18 cellular contexts compared by ENCODE assay signal in genomic region chr3:196985954-196986885, GRCh38. TPM values are rescaled to one million over a fixed set of nuclear protein-coding genes. Genes with fewer than 3 reads are reported as not detected.
DNase-seq lines count a peak whose midpoint lies in the region; ATAC-seq and TF ChIP-seq lines count a peak whose summit lies in the region.
"Had no signal": no experiment of that assay in that cellular context is flagged by ENCODE, and none has a peak within 500 bp of the region (broad histone marks: within the 10 kb centered on the region; RNA-seq: fewer than 3 reads in every experiment).

No MANE protein-coding gene starts in this region.

- H3K36me3 ChIP-seq in BLaER1 treated with 17β-estradiol and CSF1 and Interleukin-3, amounts not matched to agents 10 nM and 100 nM: no peaks in the 10 kb centered on the region; a peak in 1 of 22 replicates
- H3K36me3 ChIP-seq in gastroesophageal sphincter: no peaks in the 10 kb centered on the region
- H3K36me3 ChIP-seq: gastrocnemius medialis, vagina had no signal

- no peaks in the 10 kb centered on the region for H3K4me1 Mint-ChIP-seq in WTC11

- H3K4me3 Mint-ChIP-seq in WTC11: no peak overlapping the region

- peaks cover 10% of the 10 kb centered on the region; the same call in 1 of the 2 replicates for H3K36me3 Mint-ChIP-seq in WTC11

- peaks cover 24% of the 10 kb centered on the region for H3K9me3 Mint-ChIP-seq in WTC11

- WGBS in gastroesophageal sphincter (ENCODE audit: low coverage in 1 of 2), 2 donors: 81 to 87% methylated on average over 6 to 7 of the region's 9 CpGs

- H3K27me3 Mint-ChIP-seq in WTC11 (ENCODE audit: low read depth): no peaks in the 10 kb centered on the region; the same call in 1 of the 2 replicates

- no peak for DNase-seq in WTC11 (ENCODE audit: low spot score)
- DNase-seq in fibroblast of pulmonary artery (ENCODE audit: low read depth): peak; percentile 23
- DNase-seq in retinal pigment epithelial cell (ENCODE audit: low read depth): no peak
- DNase-seq in activated CD4-positive, alpha-beta T cell treated with anti-CD3 and anti-CD28 coated beads, Interleukin-2, amount 50 U/mL, for 4 hours: no peak
- no peak for DNase-seq in glomerular visceral epithelial cell (ENCODE audit: extremely low spot score)
- DNase-seq: activated CD4-positive, alpha-beta T cell treated with anti-CD3 and anti-CD28 coated beads for 1 hour; activated gamma-delta T cell treated with Interleukin-2 at 50 U/mL for 16 hours; amygdala; gastrocnemius medialis; NCI-H146; nucleus accumbens; stimulated activated CD4-positive, alpha-beta T cell treated with anti-CD3 and anti-CD28 coated beads, Interleukin-4, amount 100 ng/mL, for 24 hours had no signal

- CTCF ChIA-PET in WTC11 (lab: Charles Lee): interaction anchor here (0.7 to 0.9 kb wide), 2 partner anchors 144 to 377 kb away, joined by 3 read pairs; no protein-coding TSS in a partner anchor

- no peak overlapping the region for H3K27ac ChIP-seq in BLaER1 treated with 17β-estradiol and CSF1 and Interleukin-3, amounts not matched to agents 10 nM and 100 nM
- no peak overlapping the region for H3K27ac ChIP-seq in gastroesophageal sphincter
- H3K27ac ChIP-seq: gastrocnemius medialis, SK-N-MC, vagina had no signal

- no peak for TF ChIP-seq CTCF in WTC11 (IDR thresholded peaks at IDR 0.05)
- TF ChIP-seq CTCF in fibroblast of pulmonary artery (IDR thresholded peaks at IDR 0.05; ENCODE audit: low read length, missing control alignments): no peak
- TF ChIP-seq CTCF in retinal pigment epithelial cell (conservative IDR thresholded peaks at IDR 0.05; ENCODE audit: low read depth, low read length): peak; percentile 19
- TF ChIP-seq CTCF in gastroesophageal sphincter (IDR thresholded peaks at IDR 0.05): no peak

- no peaks in the 10 kb centered on the region for H3K27me3 ChIP-seq in BLaER1 treated with 17β-estradiol and CSF1 and Interleukin-3, amounts not matched to agents 10 nM and 100 nM
- H3K27me3 ChIP-seq in gastroesophageal sphincter: peaks cover 9% of the 10 kb centered on the region
- H3K27me3 ChIP-seq: gastrocnemius medialis, vagina had no signal

- ATAC-seq in WTC11: no peak
- no peak for ATAC-seq in GM18907 (IDR thresholded peaks at IDR 0.05; ENCODE audit: unreplicated experiment)
- no peak for ATAC-seq in gastroesophageal sphincter
- ATAC-seq: gastrocnemius medialis, Panc1 had no signal

- no peak overlapping the region for H3K9ac ChIP-seq in BLaER1 treated with 17β-estradiol and CSF1 and Interleukin-3, amounts not matched to agents 10 nM and 100 nM

- TF ChIP-seq POLR2A in gastroesophageal sphincter (IDR thresholded peaks at IDR 0.05): no peak

- H3K4me2 ChIP-seq in BLaER1 treated with 17β-estradiol and CSF1 and Interleukin-3, amounts not matched to agents 10 nM and 100 nM: peak overlapping the region in 8 of 11 experiments; percentile 24 to 71 (median 62); a peak in 14 of 22 replicates

- POLR2A ChIA-PET in WTC11 (lab: Charles Lee): interaction anchor here (0.7 kb wide), 1 partner anchor 418 kb away, joined by 3 read pairs; the partner anchor contains the start of genes FBXO45 and WDR53

- no peak overlapping the region for H3K27ac Mint-ChIP-seq in WTC11

- no peak for TF ChIP-seq EP300 in gastroesophageal sphincter (IDR thresholded peaks at IDR 0.05)

- H3K4me1 ChIP-seq in BLaER1 treated with 17β-estradiol and CSF1 and Interleukin-3, amounts not matched to agents 10 nM and 100 nM: peaks cover 0 to 22% (median 18%) of the 10 kb centered on the region in 10 experiments; a peak in 15 of 20 replicates
- no peaks in the 10 kb centered on the region for H3K4me1 ChIP-seq in gastroesophageal sphincter
- H3K4me1 ChIP-seq: gastrocnemius medialis, vagina had no signal

- H4K20me1 ChIP-seq in BLaER1 treated with 17β-estradiol and CSF1 and Interleukin-3, amounts not matched to agents 10 nM and 100 nM: no peaks in the 10 kb centered on the region

- H3K4me3 ChIP-seq in BLaER1 treated with 17β-estradiol and CSF1 and Interleukin-3, amounts not matched to agents 10 nM and 100 nM: no peak overlapping the region
- H3K4me3 ChIP-seq in fibroblast of pulmonary artery (replicated peaks; ENCODE audit: low read depth, low read length): no peak overlapping the region
- H3K4me3 ChIP-seq in retinal pigment epithelial cell (ENCODE audit: low read length): no peak overlapping the region
- no peak overlapping the region for H3K4me3 ChIP-seq in gastroesophageal sphincter
- H3K4me3 ChIP-seq: gastrocnemius medialis, SK-N-MC, vagina had no signal

- H3K9me3 ChIP-seq in BLaER1 treated with 17β-estradiol and CSF1 and Interleukin-3, amounts not matched to agents 10 nM and 100 nM (replicated peaks in 1 of 11): peaks cover 21 to 29% (median 24%) of the 10 kb centered on the region in 11 experiments
- no peaks in the 10 kb centered on the region for H3K9me3 ChIP-seq in gastroesophageal sphincter
- H3K9me3 ChIP-seq: gastrocnemius medialis, vagina had no signal

TF ChIP-seq in WTC11, 78 proteins besides CTCF, POLR2A, EP300 and RAD21:
- no peak for TF ChIP-seq SMAD4 (CRISPR knock-in tag; IDR thresholded peaks at IDR 0.05)
- TF ChIP-seq AFF4 (CRISPR knock-in tag; IDR thresholded peaks at IDR 0.05; ENCODE audit: borderline replicate concordance): no peak
- no peak for TF ChIP-seq GRHL2 (CRISPR knock-in tag; IDR thresholded peaks at IDR 0.05; ENCODE audit: insufficient replicate concordance, severe bottlenecking)
- TF ChIP-seq HMGA2 (CRISPR knock-in tag; IDR thresholded peaks at IDR 0.05): peak; percentile 91; the same call in 1 of the 2 replicates
- no peak for TF ChIP-seq PRDM15 (CRISPR knock-in tag; IDR thresholded peaks at IDR 0.05)
TF ChIP-seq in WTC11: peak in this region for 1.

RNA-seq across cellular contexts. Expression of gene PIGZ, which starts 17.6 kb away (rescaled TPM):
- total RNA-seq in WTC11 (2021) (0.21 to 0.55 TPM (median 0.37 TPM) in 3 replicates), gastroesophageal sphincter (10 to 100 TPM in 2 of 4 donors, 1 to 10 TPM in 2; 5.0 to 15.3 (median 10.5) TPM)

RNA-seq across cellular contexts. Expression of gene MELTF, which starts 43.4 kb away (rescaled TPM):
- total RNA-seq in WTC11 (2021) (7.3 to 9.5 TPM (median 8.7 TPM) in 3 replicates), gastroesophageal sphincter (10 to 100 TPM in 2 of 4 donors, 1 to 10 TPM in 2; 5.0 to 11.5 (median 9.0) TPM)

RNA-seq across cellular contexts. Expression of gene NCBP2, which starts 43.9 kb away (rescaled TPM):
- total RNA-seq in WTC11 (2021): 96.5 to 100.0 TPM (median 96.9 TPM) in 3 replicates
- total RNA-seq in gastroesophageal sphincter: 10 to 100 TPM; 46.8 to 53.2 (median 49.7) TPM
